Comparison of ENCODE assay signal across 9 cellular contexts in genomic region chr9:130010151-130010988, GRCh38. TPM values are rescaled to one million over a fixed set of nuclear protein-coding genes. Genes with fewer than 3 reads are reported as not detected.
DNase-seq lines count a peak whose midpoint lies in the region; ATAC-seq and TF ChIP-seq lines count a peak whose summit lies in the region.
"Had no signal": no experiment of that assay in that cellular context is flagged by ENCODE, and none has a peak within 500 bp of the region (broad histone marks: within the 10 kb centered on the region; RNA-seq: fewer than 3 reads in every experiment).

No MANE protein-coding gene starts in this region.

- H3K36me3 ChIP-seq in Panc1 (ENCODE audit: control insufficient read depth, insufficient read depth, low read length) = no peaks in the 10 kb centered on the region
- 0 out of 2 replicates have a peak, but pooled peaks cover 2% of the 10 kb centered on the region for H3K36me3 ChIP-seq in BE2C
- H3K36me3 ChIP-seq: suprapubic skin had no signal

- TF ChIP-seq CTCF in Panc1 (IDR thresholded peaks at IDR 0.05) (no peak), MCF 10A (IDR thresholded peaks at IDR 0.05; ENCODE audit: unreplicated experiment) (no peak), BE2C (IDR thresholded peaks at IDR 0.05; ENCODE audit: low read depth, low read length) (no peak)

- ATAC-seq in GM21447 (IDR thresholded peaks at IDR 0.05; ENCODE audit: unreplicated experiment) (peak; percentile 32), Panc1 (peak; percentile 53; the same call in 1 of the 2 replicates)
- ATAC-seq in stimulated activated naive CD8-positive, alpha-beta T cell treated with anti-CD3 and anti-CD28 coated beads, Interleukin-15, Interleukin-2, amounts not matched to agents 100 U/mL and 50 U/mL, for 24 hours = peak; percentile 76

- H3K9me3 Mint-ChIP-seq in MCF 10A (ENCODE audit: unreplicated experiment) = peaks cover 7% of the 10 kb centered on the region

- intact Hi-C loops in Panc1 (cut with micrococcal nuclease; ENCODE audit: unreplicated experiment) = no loop called here
- intact Hi-C loops in MCF 10A (cut with micrococcal nuclease) = no loop called here

- H3K27me3 ChIP-seq in Panc1 (ENCODE audit: control insufficient read depth, insufficient read depth, low read length) (no peaks in the 10 kb centered on the region), BE2C (no peaks in the 10 kb centered on the region)
- H3K27me3 ChIP-seq: suprapubic skin had no signal

- H3K27ac ChIP-seq in Panc1 (ENCODE audit: low read length) = no peak overlapping the region; the same call in 1 of the 2 replicates
- H3K27ac ChIP-seq: parathyroid adenoma, suprapubic skin had no signal

- CTCF ChIA-PET in Panc1 (lab: Charles Lee) (interaction anchor here (0.6 kb wide), 1 partner anchor 31 kb away, joined by 4 read pairs; no protein-coding TSS in a partner anchor), MCF 10A (lab: Yijun Ruan, JAX) (interaction anchor here (0.6 to 0.7 kb wide), 4 partner anchors 48 to 1547 kb away, joined by 3 to 6 read pairs (median 4); no protein-coding TSS in a partner anchor)

- POLR2A ChIA-PET in Panc1 (lab: Charles Lee) = interaction anchor here (0.7 to 0.8 kb wide), 2 partner anchors 11 to 116 kb away, joined by 4 to 6 read pairs; no protein-coding TSS in a partner anchor
- POLR2A ChIA-PET in MCF 10A (lab: Yijun Ruan, JAX) = no interaction called here

- no peaks in the 10 kb centered on the region for H3K27me3 Mint-ChIP-seq in MCF 10A (ENCODE audit: insufficient read depth, unreplicated experiment)

- BruUV-seq in Panc1 (replicated peaks; lab: Mats Ljungman, UMichigan) (no TSS peak), MCF 10A (replicated peaks; lab: Mats Ljungman, UMichigan) (no TSS peak)

- H3K4me1 ChIP-seq in Panc1 (ENCODE audit: control insufficient read depth, insufficient read depth, low read length) (no peaks in the 10 kb centered on the region), BE2C (no peaks in the 10 kb centered on the region)
- H3K4me1 ChIP-seq: parathyroid adenoma had no signal

- DNase-seq in Panc1 (ENCODE audit: low read depth, low spot score) = no peak
- DNase-seq in MCF 10A (ENCODE audit: unreplicated experiment) = no peak
- DNase-seq in stimulated activated naive CD8-positive, alpha-beta T cell treated with anti-CD3 and anti-CD28 coated beads, Interleukin-15, Interleukin-2, amounts not matched to agents 100 U/mL and 50 U/mL, for 24 hours = peak; percentile 37
- no peak for DNase-seq in D341Med (ENCODE audit: low spot score)
- DNase-seq in BE2C = no peak
- no peak for DNase-seq in LoVo (ENCODE audit: low spot score)

- in situ Hi-C loops in Panc1 (cut with HindIII; ENCODE audit: low pct_unique_long_range_greater_than_20kb, low sequenced_read_pairs) = no loop called here

- peaks cover 5% of the 10 kb centered on the region for H3K4me1 Mint-ChIP-seq in MCF 10A (ENCODE audit: insufficient read depth, unreplicated experiment)

- peak overlapping the region; percentile 5 for H3K27ac Mint-ChIP-seq in MCF 10A (ENCODE audit: low read depth, unreplicated experiment)

- no peaks in the 10 kb centered on the region for H3K9me3 ChIP-seq in Panc1 (ENCODE audit: control insufficient read depth, insufficient read depth, low read depth, low read length)
- H3K9me3 ChIP-seq in BE2C = no peaks in the 10 kb centered on the region
- H3K9me3 ChIP-seq: suprapubic skin had no signal

- H3K4me3 ChIP-seq in Panc1 (ENCODE audit: low read depth in 2 of 2, low read length in 2 of 2) (no peak overlapping the region), BE2C (ENCODE audit: low read depth, low read length) (no peak overlapping the region)
- H3K4me3 ChIP-seq: suprapubic skin had no signal

- no peak overlapping the region for H3K4me3 Mint-ChIP-seq in MCF 10A (ENCODE audit: unreplicated experiment)

- H3K36me3 Mint-ChIP-seq in MCF 10A (ENCODE audit: insufficient read depth, unreplicated experiment) = no peaks in the 10 kb centered on the region

RNA-seq across cellular contexts. Expression of gene FNBP1, which starts 32.6 kb away (rescaled TPM):
- total RNA-seq in Panc1 (2021; ENCODE audit: unreplicated experiment) (53.6 TPM), MCF 10A (2022) (24.4 and 26.6 TPM in 2 replicates)
- 21.0 TPM for polyA plus RNA-seq in Panc1 (2012; ENCODE audit: insufficient read length)
- 9.7 TPM for polyA plus RNA-seq in BE2C (2012; ENCODE audit: insufficient read depth, insufficient read length, low read depth)

RNA-seq across cellular contexts. Expression of gene GPR107, which starts 43.3 kb away (rescaled TPM):
- total RNA-seq in Panc1 (2021; ENCODE audit: unreplicated experiment) (43.0 TPM), MCF 10A (2022) (32.9 and 41.8 TPM in 2 replicates)
- 27.5 TPM for polyA plus RNA-seq in Panc1 (2012; ENCODE audit: insufficient read length)
- 35.8 TPM for polyA plus RNA-seq in BE2C (2012; ENCODE audit: insufficient read depth, insufficient read length, low read depth)
